In genomic region chr17:17739388-17740066, GRCh38 we compare ENCODE assay signal across 1 cellular context.
TF ChIP-seq lines count a peak whose summit lies in the region.

No MANE protein-coding gene starts in this region.

TF ChIP-seq in HCT116, 20 proteins besides CTCF, POLR2A, EP300 and RAD21 (continued from another document):
- TF ChIP-seq CEBPB (IDR thresholded peaks at IDR 0.05; ENCODE audit: low read depth) (no peak), YY1 (IDR thresholded peaks at IDR 0.05; ENCODE audit: extremely low read depth, insufficient replicate concordance, low read depth, low read length) (no peak), EZH2phosphoT487 (IDR thresholded peaks at IDR 0.05; ENCODE audit: borderline replicate concordance) (no peak), ELF1 (IDR thresholded peaks at IDR 0.05; ENCODE audit: borderline replicate concordance, low read depth) (no peak), EZH2 (IDR thresholded peaks at IDR 0.05) (no peak), ZFX (IDR thresholded peaks at IDR 0.05) (no peak)
TF ChIP-seq in HCT116: peak in this region for 0.
